ENCODE assay signal across 1 cellular context in genomic region chr13:64164435-64164834, GRCh38.
TF ChIP-seq lines count a peak whose summit lies in the region.

No MANE protein-coding gene starts in this region.

TF ChIP-seq in HepG2, 621 proteins besides CTCF, POLR2A, EP300 and RAD21 (continued from another document):
- no peak for TF ChIP-seq ZNF569 (CRISPR knock-in tag; IDR thresholded peaks at IDR 0.05; ENCODE audit: borderline replicate concordance)
